Comparison of ENCODE assay signal across 20 cellular contexts in genomic region chr2:26284132-26284531, GRCh38. TPM values are rescaled to one million over a fixed set of nuclear protein-coding genes. Genes with fewer than 3 reads are reported as not detected.
DNase-seq lines count a peak whose midpoint lies in the region; ATAC-seq, FAIRE-seq and TF ChIP-seq lines count a peak whose summit lies in the region.
"Had no signal": no experiment of that assay in that cellular context is flagged by ENCODE, and none has a peak within 500 bp of the region (broad histone marks: within the 10 kb centered on the region; RNA-seq: fewer than 3 reads in every experiment).

No MANE protein-coding gene starts in this region.

- dilution Hi-C loops in keratinocyte (cut with MboI; ENCODE audit: extremely low pct_ligation_motif_present, low sequenced_read_pairs), result no loop called here

- no peak overlapping the region for H3K9ac ChIP-seq in keratinocyte (ENCODE audit: control insufficient read depth, extremely low read depth, insufficient read depth, low read length)

- no peak for ATAC-seq in HG03378 (IDR thresholded peaks at IDR 0.05; ENCODE audit: unreplicated experiment)
- ATAC-seq: GM12878 had no signal

- H3K4me2 ChIP-seq in keratinocyte (ENCODE audit: control insufficient read depth, extremely low read depth, insufficient read depth, low read depth, low read length), result peak overlapping the region; percentile 2
- H3K4me2 ChIP-seq: PC-9 had no signal

- no peaks in the 10 kb centered on the region for H3K9me1 ChIP-seq in keratinocyte (ENCODE audit: control insufficient read depth, extremely low read depth, insufficient read depth, low read length)

- H3K27me3 Mint-ChIP-seq in immature natural killer cell (ENCODE audit: low read depth in 3 of 3), result peaks cover 0 to 2% (median 0%) of the 10 kb centered on the region in 3 donors

- H3K4me3 ChIP-seq in keratinocyte (ENCODE audit: control insufficient read depth in 2 of 3, extremely low read depth in 1 of 3, insufficient read depth in 2 of 3, low read depth in 1 of 3, low read length in 3 of 3), result no peak overlapping the region
- no peak overlapping the region for H3K4me3 ChIP-seq in lower leg skin (ENCODE audit: low read depth, poor library complexity, severe bottlenecking)
- H3K4me3 ChIP-seq: esophagus muscularis mucosa, GM12878, PC-9, stomach had no signal

- no peak for TF ChIP-seq CTCF in keratinocyte (optimal IDR thresholded peaks at IDR 0.05 in 1 of 3, IDR thresholded peaks at IDR 0.05 in 1 of 3, conservative IDR thresholded peaks at IDR 0.05 in 1 of 3; ENCODE audit: extremely low read depth in 1 of 3, insufficient read depth in 2 of 3, low read length in 3 of 3)
- TF ChIP-seq CTCF in lower leg skin (IDR thresholded peaks at IDR 0.05), result no peak

- peaks cover 7 to 17% of the 10 kb centered on the region in 2 experiments for H3K36me3 ChIP-seq in keratinocyte (ENCODE audit: control insufficient read depth in 2 of 2, extremely low read depth in 1 of 2, insufficient read depth in 2 of 2, low read length in 2 of 2)

- H3K27ac Mint-ChIP-seq in immature natural killer cell, result no peak overlapping the region

- peak; percentile 48 for DNase-seq in AG08395 (ENCODE audit: low spot score)
- peak; percentile 27 for DNase-seq in HT1080 (ENCODE audit: low read depth)
- peak; percentile 32 for DNase-seq in amniotic epithelial cell (ENCODE audit: low read depth)
- no peak for DNase-seq in keratinocyte (ENCODE audit: low read depth, low spot score)
- no peak for DNase-seq in NCI-H1417 treated with DMSO at 0.1 percent for 48 hours (lab: John Stamatoyannopoulos, UW)
- no peak for DNase-seq in immature natural killer cell
- DNase-seq in lower leg skin (ENCODE audit: low spot score in 2 of 2), result no peak
- DNase-seq: activated CD4-positive, alpha-beta T cell treated with anti-CD3 and anti-CD28 coated beads for 48 hours; activated CD8-positive, alpha-beta memory T cell treated with anti-CD3 and anti-CD28 coated beads, Interleukin-2, amount 50 U/mL, for 4 hours; activated naive CD4-positive, alpha-beta T cell; kidney glomerular epithelial cell; NCI-H1048; NCI-H748 treated with DMSO at 0.1 percent for 48 hours; retina; stomach had no signal

- H3K9me3 Mint-ChIP-seq in immature natural killer cell, result no peaks in the 10 kb centered on the region
- H3K9me3 Mint-ChIP-seq: neural crest cell had no signal

- peaks cover 18% of the 10 kb centered on the region for H3K4me1 ChIP-seq in keratinocyte (ENCODE audit: control insufficient read depth, extremely low read depth, insufficient read depth, low read length)
- H3K4me1 ChIP-seq: esophagus muscularis mucosa had no signal

- TF ChIP-seq POLR2A in lower leg skin (IDR thresholded peaks at IDR 0.05), result no peak

- no peaks in the 10 kb centered on the region for H3K79me2 ChIP-seq in keratinocyte (ENCODE audit: control insufficient read depth, insufficient read depth, low read length)

- no peaks in the 10 kb centered on the region for H3K4me1 Mint-ChIP-seq in immature natural killer cell
- H3K4me1 Mint-ChIP-seq: neural crest cell had no signal

- peak overlapping the region; percentile 63 for H3K27ac ChIP-seq in keratinocyte (ENCODE audit: control insufficient read depth, insufficient read depth, low read length)
- H3K27ac ChIP-seq: esophagus muscularis mucosa, PC-9, stomach had no signal

- no peak overlapping the region for H2AFZ ChIP-seq in keratinocyte (ENCODE audit: control insufficient read depth, low read length)
- H2AFZ ChIP-seq: PC-9 had no signal

- 82 to 93% methylated on average over 3 of the region's 3 CpGs for WGBS in lower leg skin, 2 donors

- no peaks in the 10 kb centered on the region for H3K9me3 ChIP-seq in keratinocyte (ENCODE audit: control insufficient read depth, low read depth, low read length)
- H3K9me3 ChIP-seq: esophagus muscularis mucosa, stomach had no signal

- H4K20me1 ChIP-seq in keratinocyte (ENCODE audit: control insufficient read depth, extremely low read depth, insufficient read depth, low read length), result no peaks in the 10 kb centered on the region

- intact Hi-C loops in lower leg skin (cut with DNase I; ENCODE audit: low total_unique reads), result no loop called here

- H3K4me3 Mint-ChIP-seq in immature natural killer cell, result no peak overlapping the region
- H3K4me3 Mint-ChIP-seq: neural crest cell had no signal

- H3K36me3 Mint-ChIP-seq in immature natural killer cell, result peaks cover 41 to 49% (median 45%) of the 10 kb centered on the region in 3 donors

- H3K27me3 ChIP-seq in keratinocyte (ENCODE audit: control insufficient read depth, extremely low read depth, insufficient read depth, low read length), result no peaks in the 10 kb centered on the region
- H3K27me3 ChIP-seq: esophagus muscularis mucosa, stomach had no signal

- FAIRE-seq in keratinocyte (lab: Jason Lieb, UNC), result peak; percentile 86
- FAIRE-seq: GM12878 had no signal

RNA-seq across cellular contexts. Expression of gene HADHB, which starts 39.4 kb away (rescaled TPM):
- 52.5 and 62.2 TPM in 2 replicates for total RNA-seq in HT1080 (2014; rRNA removed; shearing (Covaris generic))
- polyA plus RNA-seq in HT1080 (2015; cell fraction: cytosol; rRNA removed), result 71.3 and 73.5 TPM in 2 replicates
- 101 and 115 TPM in 2 replicates for polyA plus RNA-seq in HT1080 (2015; cell fraction: nucleus; rRNA removed)
- polyA plus RNA-seq in keratinocyte, result 109 to 124 TPM (median 110 TPM) in 3 replicates
- polyA plus RNA-seq in keratinocyte (2011; ENCODE audit: low read depth), result 64.9 TPM
- 74.6 and 106 TPM in 2 replicates for polyA plus RNA-seq in keratinocyte (2011; cell fraction: cytosol; rRNA removed)
- polyA plus RNA-seq in keratinocyte (2011; cell fraction: nucleus; rRNA removed), result 115 and 147 TPM in 2 replicates
- polyA plus RNA-seq in keratinocyte (2012; ENCODE audit: low replicate concordance), result 71.1 and 118 TPM in 2 replicates
- polyA minus RNA-seq in keratinocyte, result 53.6 to 190 TPM (median 129 TPM) in 3 replicates
- 54.1 TPM for polyA minus RNA-seq in keratinocyte (2011; cell fraction: cytosol; rRNA and poly(A)+ RNA removed)
- 48.5 and 79.0 TPM in 2 replicates for polyA minus RNA-seq in keratinocyte (2011; cell fraction: nucleus; rRNA and poly(A)+ RNA removed)
- 10 to 100 TPM; 72.3 to 96.8 (median 74.9) TPM for polyA plus RNA-seq in immature natural killer cell
- 100 to 1,000 TPM; 101 to 139 (median 111) TPM for total RNA-seq in lower leg skin

RNA-seq across cellular contexts. Expression of gene HADHA, which starts 39.7 kb away (rescaled TPM):
- 89.4 and 93.6 TPM in 2 replicates for total RNA-seq in HT1080 (2014; rRNA removed; shearing (Covaris generic))
- polyA plus RNA-seq in HT1080 (2015; cell fraction: cytosol; rRNA removed), result 64.8 and 75.8 TPM in 2 replicates
- 117 and 133 TPM in 2 replicates for polyA plus RNA-seq in HT1080 (2015; cell fraction: nucleus; rRNA removed)
- 150 to 156 TPM (median 151 TPM) in 3 replicates for polyA plus RNA-seq in keratinocyte
- polyA plus RNA-seq in keratinocyte (2011; ENCODE audit: low read depth), result 272 TPM
- polyA plus RNA-seq in keratinocyte (2011; cell fraction: cytosol; rRNA removed), result 129 and 140 TPM in 2 replicates
- 166 and 183 TPM in 2 replicates for polyA plus RNA-seq in keratinocyte (2011; cell fraction: nucleus; rRNA removed)
- polyA plus RNA-seq in keratinocyte (2012; ENCODE audit: low replicate concordance), result 142 and 155 TPM in 2 replicates
- polyA minus RNA-seq in keratinocyte, result 144 to 184 TPM (median 175 TPM) in 3 replicates
- polyA minus RNA-seq in keratinocyte (2011; cell fraction: cytosol; rRNA and poly(A)+ RNA removed), result 107 TPM
- 84.4 and 157 TPM in 2 replicates for polyA minus RNA-seq in keratinocyte (2011; cell fraction: nucleus; rRNA and poly(A)+ RNA removed)
- polyA plus RNA-seq in immature natural killer cell, result 100 to 1,000 TPM in 2 of 3 donors, 10 to 100 TPM in 1; 94.4 to 132 (median 118) TPM
- total RNA-seq in lower leg skin, result 100 to 1,000 TPM; 125 to 170 (median 131) TPM

Comparison
In these comparisons a context has a peak if more than half of its experiments do, and no peak if none do; other contexts are left out.
1. DNase-seq: peak in AG08395 (single experiment), HT1080 (single experiment) and amniotic epithelial cell (single experiment); none in keratinocyte (single experiment), NCI-H1417 treated with DMSO at 0.1 percent for 48 hours (single experiment), immature natural killer cell (0 of 3) and lower leg skin (0 of 2).